1 cellular context compared by ENCODE assay signal in the genomic region with DNA sequence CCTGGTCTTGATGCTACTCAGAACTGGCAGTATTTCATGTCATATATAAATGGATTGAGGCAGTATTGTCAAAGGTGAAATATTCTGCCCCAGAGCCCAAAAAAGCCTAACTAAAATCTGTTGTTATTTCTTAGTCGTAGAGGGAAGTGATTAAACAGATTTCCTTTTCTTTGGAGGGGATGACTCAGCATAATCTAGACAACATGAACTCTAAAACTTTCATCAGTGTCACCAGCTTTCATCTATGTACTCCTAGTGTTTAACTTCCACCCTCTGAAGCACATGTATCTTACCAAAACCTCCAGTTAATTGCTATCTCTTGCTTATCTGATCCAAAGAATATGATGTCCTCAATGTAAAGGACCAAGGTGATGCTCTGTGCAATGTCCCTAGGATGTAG.
TF ChIP-seq lines count a peak whose summit lies in the region.

No MANE protein-coding gene starts in this region.

TF ChIP-seq in K562, 482 proteins besides CTCF, POLR2A, EP300 and RAD21 (continued from another document and continues in another):
- TF ChIP-seq, protein P1, sequence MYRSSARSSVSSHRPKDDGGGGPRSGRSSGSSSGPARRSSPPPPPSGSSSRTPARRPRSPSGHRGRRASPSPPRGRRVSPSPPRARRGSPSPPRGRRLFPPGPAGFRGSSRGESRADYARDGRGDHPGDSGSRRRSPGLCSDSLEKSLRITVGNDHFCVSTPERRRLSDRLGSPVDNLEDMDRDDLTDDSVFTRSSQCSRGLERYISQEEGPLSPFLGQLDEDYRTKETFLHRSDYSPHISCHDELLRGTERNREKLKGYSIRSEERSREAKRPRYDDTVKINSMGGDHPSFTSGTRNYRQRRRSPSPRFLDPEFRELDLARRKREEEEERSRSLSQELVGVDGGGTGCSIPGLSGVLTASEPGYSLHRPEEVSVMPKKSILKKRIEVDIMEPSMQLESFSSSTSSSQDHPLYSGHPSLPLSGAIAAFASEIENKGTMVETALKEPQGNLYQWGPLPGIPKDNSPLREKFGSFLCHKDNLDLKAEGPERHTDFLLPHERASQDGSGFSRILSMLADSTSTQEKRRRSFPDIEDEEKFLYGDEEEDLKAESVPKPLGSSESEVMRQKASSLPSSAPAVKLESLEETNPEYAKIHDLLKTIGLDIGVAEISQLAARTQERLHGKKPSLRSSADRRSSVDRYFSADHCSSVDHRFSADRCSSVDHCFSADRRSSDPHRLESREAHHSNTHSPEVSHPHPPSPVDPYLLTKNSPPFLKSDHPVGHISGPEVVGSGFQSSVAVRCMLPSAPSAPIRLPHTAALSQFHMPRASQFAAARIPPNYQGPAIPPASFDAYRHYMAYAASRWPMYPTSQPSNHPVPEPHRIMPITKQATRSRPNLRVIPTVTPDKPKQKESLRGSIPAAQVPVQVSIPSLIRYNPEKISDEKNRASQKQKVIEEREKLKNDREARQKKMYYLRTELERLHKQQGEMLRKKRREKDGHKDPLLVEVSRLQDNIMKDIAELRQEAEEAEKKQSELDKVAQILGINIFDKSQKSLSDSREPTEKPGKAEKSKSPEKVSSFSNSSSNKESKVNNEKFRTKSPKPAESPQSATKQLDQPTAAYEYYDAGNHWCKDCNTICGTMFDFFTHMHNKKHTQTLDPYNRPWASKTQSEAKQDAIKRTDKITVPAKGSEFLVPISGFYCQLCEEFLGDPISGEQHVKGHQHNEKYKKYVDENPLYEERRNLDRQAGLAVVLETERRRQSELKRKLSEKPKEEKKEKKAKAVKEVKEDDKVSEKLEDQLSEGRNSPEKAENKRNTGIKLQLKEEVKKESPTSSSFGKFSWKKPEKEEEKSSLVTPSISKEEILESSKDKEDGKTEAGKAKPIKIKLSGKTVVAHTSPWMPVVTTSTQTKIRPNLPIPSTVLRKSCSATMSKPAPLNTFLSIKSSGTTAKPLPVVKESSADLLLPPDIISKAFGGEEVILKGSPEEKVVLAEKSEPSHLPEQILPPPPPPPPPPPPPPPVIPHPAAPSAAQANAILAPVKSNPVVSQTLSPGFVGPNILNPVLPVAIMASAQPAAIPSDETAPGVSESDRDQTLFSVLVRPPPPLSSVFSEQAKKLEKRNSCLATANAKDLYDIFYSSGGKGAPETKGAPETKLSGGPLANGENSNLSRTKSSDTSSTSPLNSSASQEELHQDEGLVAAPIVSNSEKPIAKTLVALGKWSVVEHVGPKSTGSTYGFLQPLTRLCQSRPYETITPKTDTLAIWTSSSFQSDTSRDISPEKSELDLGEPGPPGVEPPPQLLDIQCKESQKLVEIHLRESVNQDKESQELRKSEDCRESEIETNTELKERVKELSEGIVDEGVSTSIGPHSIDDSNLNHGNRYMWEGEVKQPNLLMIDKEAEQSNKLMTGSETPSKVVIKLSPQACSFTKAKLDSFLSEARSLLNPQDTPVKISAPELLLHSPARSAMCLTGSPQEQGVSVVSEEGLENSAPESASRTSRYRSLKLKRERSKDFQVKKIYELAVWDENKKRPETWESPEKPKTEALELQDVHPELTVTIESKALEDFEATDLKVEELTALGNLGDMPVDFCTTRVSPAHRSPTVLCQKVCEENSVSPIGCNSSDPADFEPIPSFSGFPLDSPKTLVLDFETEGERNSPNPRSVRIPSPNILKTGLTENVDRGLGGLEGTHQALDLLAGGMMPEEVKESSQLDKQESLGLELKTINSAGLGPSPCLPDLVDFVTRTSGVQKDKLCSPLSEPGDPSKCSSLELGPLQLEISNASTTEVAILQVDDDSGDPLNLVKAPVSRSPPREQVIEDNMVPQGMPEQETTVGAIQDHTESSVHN (IDR thresholded peaks at IDR 0.05; ENCODE audit: borderline replicate concordance in 1 of 2, low read depth in 1 of 2) = no peak
- no peak for TF ChIP-seq SLC30A9 (CRISPR knock-in tag; IDR thresholded peaks at IDR 0.05)
- no peak for TF ChIP-seq FIP1L1 (IDR thresholded peaks at IDR 0.05; ENCODE audit: low read depth, low read length, poor library complexity, severe bottlenecking)
- no peak for TF ChIP-seq TSC22D4 (tag; IDR thresholded peaks at IDR 0.05)
- TF ChIP-seq CHD4 (IDR thresholded peaks at IDR 0.05; ENCODE audit: insufficient read depth, insufficient replicate concordance, low read depth, low read length, poor library complexity, severe bottlenecking) = no peak
- TF ChIP-seq, protein P2, sequence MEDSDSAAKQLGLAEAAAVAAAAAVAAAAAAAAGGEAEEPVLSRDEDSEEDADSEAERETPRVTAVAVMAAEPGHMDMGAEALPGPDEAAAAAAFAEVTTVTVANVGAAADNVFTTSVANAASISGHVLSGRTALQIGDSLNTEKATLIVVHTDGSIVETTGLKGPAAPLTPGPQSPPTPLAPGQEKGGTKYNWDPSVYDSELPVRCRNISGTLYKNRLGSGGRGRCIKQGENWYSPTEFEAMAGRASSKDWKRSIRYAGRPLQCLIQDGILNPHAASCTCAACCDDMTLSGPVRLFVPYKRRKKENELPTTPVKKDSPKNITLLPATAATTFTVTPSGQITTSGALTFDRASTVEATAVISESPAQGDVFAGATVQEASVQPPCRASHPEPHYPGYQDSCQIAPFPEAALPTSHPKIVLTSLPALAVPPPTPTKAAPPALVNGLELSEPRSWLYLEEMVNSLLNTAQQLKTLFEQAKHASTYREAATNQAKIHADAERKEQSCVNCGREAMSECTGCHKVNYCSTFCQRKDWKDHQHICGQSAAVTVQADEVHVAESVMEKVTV (CRISPR knock-in tag; IDR thresholded peaks at IDR 0.05) = no peak
- TF ChIP-seq, protein P3, sequence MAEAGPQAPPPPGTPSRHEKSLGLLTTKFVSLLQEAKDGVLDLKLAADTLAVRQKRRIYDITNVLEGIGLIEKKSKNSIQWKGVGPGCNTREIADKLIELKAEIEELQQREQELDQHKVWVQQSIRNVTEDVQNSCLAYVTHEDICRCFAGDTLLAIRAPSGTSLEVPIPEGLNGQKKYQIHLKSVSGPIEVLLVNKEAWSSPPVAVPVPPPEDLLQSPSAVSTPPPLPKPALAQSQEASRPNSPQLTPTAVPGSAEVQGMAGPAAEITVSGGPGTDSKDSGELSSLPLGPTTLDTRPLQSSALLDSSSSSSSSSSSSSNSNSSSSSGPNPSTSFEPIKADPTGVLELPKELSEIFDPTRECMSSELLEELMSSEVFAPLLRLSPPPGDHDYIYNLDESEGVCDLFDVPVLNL (CRISPR knock-in tag; IDR thresholded peaks at IDR 0.05; ENCODE audit: low read depth) = no peak
- TF ChIP-seq, protein P4, sequence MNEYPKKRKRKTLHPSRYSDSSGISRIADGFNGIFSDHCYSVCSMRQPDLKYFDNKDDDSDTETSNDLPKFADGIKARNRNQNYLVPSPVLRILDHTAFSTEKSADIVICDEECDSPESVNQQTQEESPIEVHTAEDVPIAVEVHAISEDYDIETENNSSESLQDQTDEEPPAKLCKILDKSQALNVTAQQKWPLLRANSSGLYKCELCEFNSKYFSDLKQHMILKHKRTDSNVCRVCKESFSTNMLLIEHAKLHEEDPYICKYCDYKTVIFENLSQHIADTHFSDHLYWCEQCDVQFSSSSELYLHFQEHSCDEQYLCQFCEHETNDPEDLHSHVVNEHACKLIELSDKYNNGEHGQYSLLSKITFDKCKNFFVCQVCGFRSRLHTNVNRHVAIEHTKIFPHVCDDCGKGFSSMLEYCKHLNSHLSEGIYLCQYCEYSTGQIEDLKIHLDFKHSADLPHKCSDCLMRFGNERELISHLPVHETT (CRISPR knock-in tag; conservative IDR thresholded peaks at IDR 0.05 in 1 of 2, IDR thresholded peaks at IDR 0.05 in 1 of 2) = no peak
- no peak for TF ChIP-seq RBM17 (IDR thresholded peaks at IDR 0.05; ENCODE audit: borderline replicate concordance, low read depth, low read length)
- no peak for TF ChIP-seq ZNF445 (CRISPR knock-in tag; IDR thresholded peaks at IDR 0.05; ENCODE audit: low read depth)
- TF ChIP-seq, protein P5, sequence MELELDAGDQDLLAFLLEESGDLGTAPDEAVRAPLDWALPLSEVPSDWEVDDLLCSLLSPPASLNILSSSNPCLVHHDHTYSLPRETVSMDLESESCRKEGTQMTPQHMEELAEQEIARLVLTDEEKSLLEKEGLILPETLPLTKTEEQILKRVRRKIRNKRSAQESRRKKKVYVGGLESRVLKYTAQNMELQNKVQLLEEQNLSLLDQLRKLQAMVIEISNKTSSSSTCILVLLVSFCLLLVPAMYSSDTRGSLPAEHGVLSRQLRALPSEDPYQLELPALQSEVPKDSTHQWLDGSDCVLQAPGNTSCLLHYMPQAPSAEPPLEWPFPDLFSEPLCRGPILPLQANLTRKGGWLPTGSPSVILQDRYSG (tag; conservative IDR thresholded peaks at IDR 0.05; ENCODE audit: low read depth) = no peak
- TF ChIP-seq, protein P6, sequence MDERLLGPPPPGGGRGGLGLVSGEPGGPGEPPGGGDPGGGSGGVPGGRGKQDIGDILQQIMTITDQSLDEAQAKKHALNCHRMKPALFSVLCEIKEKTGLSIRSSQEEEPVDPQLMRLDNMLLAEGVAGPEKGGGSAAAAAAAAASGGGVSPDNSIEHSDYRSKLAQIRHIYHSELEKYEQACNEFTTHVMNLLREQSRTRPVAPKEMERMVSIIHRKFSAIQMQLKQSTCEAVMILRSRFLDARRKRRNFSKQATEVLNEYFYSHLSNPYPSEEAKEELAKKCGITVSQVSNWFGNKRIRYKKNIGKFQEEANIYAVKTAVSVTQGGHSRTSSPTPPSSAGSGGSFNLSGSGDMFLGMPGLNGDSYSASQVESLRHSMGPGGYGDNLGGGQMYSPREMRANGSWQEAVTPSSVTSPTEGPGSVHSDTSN (CRISPR knock-in tag; IDR thresholded peaks at IDR 0.05; ENCODE audit: low read depth) = no peak
- TF ChIP-seq, protein P6 (tag; conservative IDR thresholded peaks at IDR 0.05; ENCODE audit: low read depth) = peak; percentile 29; the same call in 1 of the 2 replicates
- TF ChIP-seq, protein P7, sequence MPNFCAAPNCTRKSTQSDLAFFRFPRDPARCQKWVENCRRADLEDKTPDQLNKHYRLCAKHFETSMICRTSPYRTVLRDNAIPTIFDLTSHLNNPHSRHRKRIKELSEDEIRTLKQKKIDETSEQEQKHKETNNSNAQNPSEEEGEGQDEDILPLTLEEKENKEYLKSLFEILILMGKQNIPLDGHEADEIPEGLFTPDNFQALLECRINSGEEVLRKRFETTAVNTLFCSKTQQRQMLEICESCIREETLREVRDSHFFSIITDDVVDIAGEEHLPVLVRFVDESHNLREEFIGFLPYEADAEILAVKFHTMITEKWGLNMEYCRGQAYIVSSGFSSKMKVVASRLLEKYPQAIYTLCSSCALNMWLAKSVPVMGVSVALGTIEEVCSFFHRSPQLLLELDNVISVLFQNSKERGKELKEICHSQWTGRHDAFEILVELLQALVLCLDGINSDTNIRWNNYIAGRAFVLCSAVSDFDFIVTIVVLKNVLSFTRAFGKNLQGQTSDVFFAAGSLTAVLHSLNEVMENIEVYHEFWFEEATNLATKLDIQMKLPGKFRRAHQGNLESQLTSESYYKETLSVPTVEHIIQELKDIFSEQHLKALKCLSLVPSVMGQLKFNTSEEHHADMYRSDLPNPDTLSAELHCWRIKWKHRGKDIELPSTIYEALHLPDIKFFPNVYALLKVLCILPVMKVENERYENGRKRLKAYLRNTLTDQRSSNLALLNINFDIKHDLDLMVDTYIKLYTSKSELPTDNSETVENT (CRISPR knock-in tag; IDR thresholded peaks at IDR 0.05) = no peak
- no peak for TF ChIP-seq ZNF23 (CRISPR knock-in tag; IDR thresholded peaks at IDR 0.05)
